Comparison of ENCODE assay signal across 1 cellular context in the genomic region with DNA sequence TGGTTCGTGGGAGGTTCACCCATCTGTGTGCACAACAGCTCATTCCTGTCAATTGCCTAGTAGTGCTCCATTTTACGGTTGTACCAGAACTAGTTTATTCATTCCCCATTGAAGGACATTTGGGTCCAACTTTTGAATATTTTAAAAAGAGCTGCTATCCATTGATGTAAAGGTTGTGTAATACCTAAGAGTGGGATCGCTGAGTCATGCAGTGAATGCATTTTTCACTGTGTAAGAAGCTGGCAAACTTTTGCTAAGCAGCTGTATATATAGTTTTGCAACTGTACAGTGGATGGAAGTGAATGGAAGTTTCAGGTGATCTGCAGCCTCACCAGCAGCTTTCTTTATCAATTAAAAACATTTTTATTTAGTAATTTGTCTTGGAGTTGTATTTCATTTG.
TF ChIP-seq lines count a peak whose summit lies in the region.

No MANE protein-coding gene starts in this region.

TF ChIP-seq in K562, 482 proteins besides CTCF, POLR2A, EP300 and RAD21 (continued from another document):
- TF ChIP-seq, protein P1, sequence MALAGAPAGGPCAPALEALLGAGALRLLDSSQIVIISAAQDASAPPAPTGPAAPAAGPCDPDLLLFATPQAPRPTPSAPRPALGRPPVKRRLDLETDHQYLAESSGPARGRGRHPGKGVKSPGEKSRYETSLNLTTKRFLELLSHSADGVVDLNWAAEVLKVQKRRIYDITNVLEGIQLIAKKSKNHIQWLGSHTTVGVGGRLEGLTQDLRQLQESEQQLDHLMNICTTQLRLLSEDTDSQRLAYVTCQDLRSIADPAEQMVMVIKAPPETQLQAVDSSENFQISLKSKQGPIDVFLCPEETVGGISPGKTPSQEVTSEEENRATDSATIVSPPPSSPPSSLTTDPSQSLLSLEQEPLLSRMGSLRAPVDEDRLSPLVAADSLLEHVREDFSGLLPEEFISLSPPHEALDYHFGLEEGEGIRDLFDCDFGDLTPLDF (CRISPR knock-in tag; IDR thresholded peaks at IDR 0.05): no peak
